In genomic region chr2:203996692-203997091, GRCh38 we compare ENCODE assay signal across 23 cellular contexts.
"Had no signal": no experiment of that assay in that cellular context is flagged by ENCODE, and none has a peak within 500 bp of the region (broad histone marks: within the 10 kb centered on the region; RNA-seq: fewer than 3 reads in every experiment).

No MANE protein-coding gene starts in this region.

- ATAC-seq: K562, PC-3, T-helper 17 cell had no signal

- H3K27me3 Mint-ChIP-seq: central memory CD8-positive, alpha-beta T cell; T-helper 17 cell had no signal

- H3K4me3 ChIP-seq: K562 had no signal

- H3K4me3 Mint-ChIP-seq: activated B cell treated with CpG ODN at 0.5 μM for 24 hours; brain; central memory CD8-positive, alpha-beta T cell; T-helper 17 cell had no signal

- H3K4me1 Mint-ChIP-seq: activated B cell treated with CpG ODN at 0.5 μM for 24 hours, brain had no signal

- H3K9me3 Mint-ChIP-seq: central memory CD8-positive, alpha-beta T cell had no signal

- DNase-seq: activated B cell treated with CpG ODN at 0.5 μM for 24 hours; activated CD4-positive, alpha-beta T cell treated with anti-CD3 and anti-CD28 coated beads, Interleukin-2, amount 50 U/mL, for 1 hour; activated CD8-positive, alpha-beta memory T cell treated with anti-CD3 and anti-CD28 coated beads for 24 hours; activated effector memory CD4-positive, alpha-beta T cell treated with Interleukin-2 at 50 U/mL for 16 hours; activated naive CD4-positive, alpha-beta T cell treated with Interleukin-2 at 50 U/mL for 16 hours; activated T-cell treated with anti-CD3 and anti-CD28 coated beads, Interleukin-2, amount 50 U/mL, for 72 hours; amygdala; Karpas-422; MM.1S; NCI-H1105; NCI-H1436; NCI-H1694 treated with DMSO at 0.1 percent for 48 hours; NCI-H2081; NCI-H510A treated with DMSO at 0.1 percent for 48 hours; PC-3; SHP77; T-helper 17 cell; T-helper 9 cell had no signal

- H3K27ac Mint-ChIP-seq: activated B cell treated with CpG ODN at 0.5 μM for 24 hours, brain had no signal

- H3K36me3 Mint-ChIP-seq: brain had no signal

- FAIRE-seq: astrocyte, K562, RCC 7860 had no signal
